17 cellular contexts compared by ENCODE assay signal in genomic region chr11:88626216-88626615, GRCh38.
DNase-seq lines count a peak whose midpoint lies in the region; ATAC-seq and TF ChIP-seq lines count a peak whose summit lies in the region.
"Had no signal": no experiment of that assay in that cellular context is flagged by ENCODE, and none has a peak within 500 bp of the region (broad histone marks: within the 10 kb centered on the region; RNA-seq: fewer than 3 reads in every experiment).

No MANE protein-coding gene starts in this region.

- BruUV-seq in IMR-90 (replicated peaks; lab: Mats Ljungman, UMichigan), result no TSS peak

- no peak overlapping the region for H3K4ac ChIP-seq in IMR-90 (ENCODE audit: low read depth, low read length)

- H2AFZ ChIP-seq in ACC112 (ENCODE audit: low read length, unreplicated experiment) (peak overlapping the region; percentile 52), IMR-90 (replicated peaks; ENCODE audit: low read length, poor library complexity) (no peak overlapping the region), osteoblast (ENCODE audit: low read length) (no peak overlapping the region)

- intact Hi-C loops in IMR-90 (cut with micrococcal nuclease) (loop anchor here (5.0 kb wide), 1 partner anchor 224 kb away; no protein-coding TSS in a partner anchor), uterus (cut with DNase I; ENCODE audit: low total_unique reads) (no loop called here)

- H3K79me1 ChIP-seq in IMR-90 (ENCODE audit: low read depth in 1 of 2, low read length in 2 of 2), result no peaks in the 10 kb centered on the region

- H2BK15ac ChIP-seq in IMR-90 (ENCODE audit: low read depth, low read length), result no peak overlapping the region

- H2AK9ac ChIP-seq in IMR-90 (replicated peaks; ENCODE audit: low read depth, low read length, poor library complexity), result no peak overlapping the region

- H3K9me1 ChIP-seq in IMR-90 (ENCODE audit: insufficient read depth, low read length), result no peaks in the 10 kb centered on the region

- H4K20me1 ChIP-seq in IMR-90 (ENCODE audit: insufficient read depth, low read length), result no peaks in the 10 kb centered on the region
- no peaks in the 10 kb centered on the region for H4K20me1 ChIP-seq in osteoblast (ENCODE audit: insufficient read depth, low read length)

- no CpG with 5 or more reads among the region's 4 CpGs for WGBS in IMR-90 (ENCODE audit: extremely low coverage in 2 of 2, insufficient read length in 1 of 2), 2 experiments

- H3K9me3 ChIP-seq in IMR-90 (ENCODE audit: control insufficient read depth, insufficient read depth, low read length) (no peaks in the 10 kb centered on the region), osteoblast (ENCODE audit: low read depth, low read length) (no peaks in the 10 kb centered on the region), uterus (no peaks in the 10 kb centered on the region)
- H3K9me3 ChIP-seq: BE2C had no signal

- no peak for TF ChIP-seq RAD21 in IMR-90 (IDR thresholded peaks at IDR 0.05; ENCODE audit: low read length)

- peak overlapping the region; percentile 10; the same call in 1 of the 2 replicates for H3K4me3 ChIP-seq in ACC112 (ENCODE audit: low read depth, low read length)
- no peak overlapping the region for H3K4me3 ChIP-seq in IMR-90 (ENCODE audit: insufficient read depth, low read depth, low read length)
- H3K4me3 ChIP-seq in choroid plexus epithelial cell (ENCODE audit: low read depth, low read length), result no peak overlapping the region
- H3K4me3 ChIP-seq in osteoblast (ENCODE audit: insufficient read depth, low read length), result no peak overlapping the region
- H3K4me3 ChIP-seq in uterus, result no peak overlapping the region

- no peak overlapping the region for H2BK20ac ChIP-seq in IMR-90 (ENCODE audit: low read depth, low read length)

- no peak overlapping the region for H3K27ac ChIP-seq in ACC112 (ENCODE audit: low read depth, low read length)
- peak overlapping the region; percentile 32; the same call in 1 of the 2 replicates for H3K27ac ChIP-seq in IMR-90 (ENCODE audit: insufficient read depth, low read length)
- no peak overlapping the region for H3K27ac ChIP-seq in osteoblast (ENCODE audit: low read depth, low read length)
- no peak overlapping the region for H3K27ac ChIP-seq in uterus
- H3K27ac ChIP-seq: 22Rv1 had no signal

- peak overlapping the region; percentile 31 for H2BK5ac ChIP-seq in IMR-90 (ENCODE audit: low read depth, low read length, poor library complexity, severe bottlenecking)

- H3K4me2 ChIP-seq in IMR-90 (ENCODE audit: low read depth, low read length) (peak overlapping the region; percentile 84), osteoblast (ENCODE audit: insufficient read depth, low read length) (peak overlapping the region; percentile 14)

- peaks cover 5% of the 10 kb centered on the region for H3K4me1 ChIP-seq in ACC112 (ENCODE audit: control insufficient read depth, insufficient read depth, low read length, unreplicated experiment)
- peaks cover 7% of the 10 kb centered on the region for H3K4me1 ChIP-seq in IMR-90 (ENCODE audit: control insufficient read depth, insufficient read depth, low read length)
- H3K4me1 ChIP-seq in osteoblast (ENCODE audit: insufficient read depth, low read length), result no peaks in the 10 kb centered on the region
- H3K4me1 ChIP-seq in uterus, result no peaks in the 10 kb centered on the region
- H3K4me1 ChIP-seq: BE2C had no signal

- TF ChIP-seq CTCF in IMR-90 (conservative IDR thresholded peaks at IDR 0.05; ENCODE audit: low read depth, low read length) (no peak), choroid plexus epithelial cell (conservative IDR thresholded peaks at IDR 0.05; ENCODE audit: low read depth, low read length) (no peak), osteoblast (IDR thresholded peaks at IDR 0.05; ENCODE audit: extremely low read depth, low read depth, low read length) (no peak), uterus (IDR thresholded peaks at IDR 0.05) (no peak)

- H3K56ac ChIP-seq in IMR-90 (ENCODE audit: extremely low read depth, insufficient read depth, low read length), result no peak overlapping the region

- H3K14ac ChIP-seq in IMR-90 (replicated peaks; ENCODE audit: low read depth, low read length), result no peak overlapping the region

- H4K5ac ChIP-seq in IMR-90 (ENCODE audit: low read depth, low read length), result no peak overlapping the region

- in situ Hi-C loops in IMR-90 (cut with MboI; ENCODE audit: low sequenced_read_pairs), result no loop called here

- TF ChIP-seq POLR2A in IMR-90 (IDR thresholded peaks at IDR 0.05; ENCODE audit: low read depth, low read length), result no peak
- no peak for TF ChIP-seq POLR2A in uterus (IDR thresholded peaks at IDR 0.05)

- H2AK5ac ChIP-seq in IMR-90 (ENCODE audit: low read depth, low read length), result no peak overlapping the region

- no peak overlapping the region for H4K91ac ChIP-seq in IMR-90 (ENCODE audit: insufficient read depth, low read depth, low read length)

- peak; percentile 52 for DNase-seq in IMR-90
- peak; percentile 6 for DNase-seq in choroid plexus epithelial cell (ENCODE audit: low read depth)
- DNase-seq in osteoblast (ENCODE audit: insufficient read length, low spot score, missing footprints), result no peak
- DNase-seq in uterus, result no peak
- DNase-seq in GOT3 (lab: John Stamatoyannopoulos, UW), result no peak
- DNase-seq in stimulated activated CD4-positive, alpha-beta T cell treated with anti-CD3 and anti-CD28 coated beads, Interleukin-1b, Interleukin-23, amount 100 ng/mL, for 48 hours, result no peak
- DNase-seq: BE2C; C1 segment of cervical spinal cord; CD4-positive, CD25-positive, alpha-beta regulatory T cell; CD8-positive, alpha-beta memory T cell; COR-L47; DMS 273 treated with DMSO at 0.1 percent for 48 hours; GF-D8; H9 had no signal

- no peak overlapping the region for H4K8ac ChIP-seq in IMR-90 (ENCODE audit: low read depth in 2 of 2, low read length in 2 of 2)

- no peaks in the 10 kb centered on the region for H3K79me2 ChIP-seq in ACC112 (ENCODE audit: control insufficient read depth, insufficient read depth, low read length, unreplicated experiment)
- H3K79me2 ChIP-seq in osteoblast (ENCODE audit: insufficient read depth, low read length), result no peaks in the 10 kb centered on the region

- no peak overlapping the region for H2BK120ac ChIP-seq in IMR-90 (ENCODE audit: low read depth, low read length)

- CTCF ChIA-PET in IMR-90 (lab: Yijun Ruan, JAX), result no interaction called here

- dilution Hi-C loops in IMR-90 (cut with HindIII; ENCODE audit: low sequenced_read_pairs, unreplicated experiment), result no loop called here

- no peak overlapping the region for H3K9ac ChIP-seq in IMR-90 (ENCODE audit: low read depth, low read length)

- H3K23ac ChIP-seq in IMR-90 (ENCODE audit: low read depth, low read length), result no peak overlapping the region

- POLR2A ChIA-PET in IMR-90 (lab: Charles Lee; ENCODE audit: unreplicated experiment), result no interaction called here

- peak overlapping the region; percentile 58; the same call in 1 of the 2 replicates for H3K18ac ChIP-seq in IMR-90 (ENCODE audit: low read depth, low read length)

- ATAC-seq in IMR-90 (ENCODE audit: low read depth), result peak; percentile 77
- ATAC-seq: HepG2 had no signal

- H3K27me3 ChIP-seq in ACC112 (ENCODE audit: insufficient read depth, low read length) (no peaks in the 10 kb centered on the region), IMR-90 (ENCODE audit: control insufficient read depth, insufficient read depth, low read length) (no peaks in the 10 kb centered on the region), osteoblast (ENCODE audit: insufficient read depth, low read length) (no peaks in the 10 kb centered on the region), uterus (no peaks in the 10 kb centered on the region)
- H3K27me3 ChIP-seq: BE2C had no signal

- no peaks in the 10 kb centered on the region for H3K36me3 ChIP-seq in ACC112 (ENCODE audit: insufficient read depth, low read length)
- no peaks in the 10 kb centered on the region for H3K36me3 ChIP-seq in IMR-90 (ENCODE audit: control insufficient read depth, insufficient read depth, low read length)
- no peaks in the 10 kb centered on the region for H3K36me3 ChIP-seq in osteoblast (ENCODE audit: insufficient read depth, low read length)
- no peaks in the 10 kb centered on the region for H3K36me3 ChIP-seq in uterus
- H3K36me3 ChIP-seq: BE2C had no signal

TF ChIP-seq in IMR-90, 13 proteins besides CTCF, POLR2A, EP300 and RAD21:
- no peak for TF ChIP-seq CHD1 (IDR thresholded peaks at IDR 0.05; ENCODE audit: low read depth, low read length)
- TF ChIP-seq CEBPB (IDR thresholded peaks at IDR 0.05; ENCODE audit: low read depth, low read length), result no peak
- TF ChIP-seq BHLHE40 (IDR thresholded peaks at IDR 0.05; ENCODE audit: low read depth, low read length), result no peak
- no peak for TF ChIP-seq RCOR1 (IDR thresholded peaks at IDR 0.05; ENCODE audit: insufficient replicate concordance, low read length)
- TF ChIP-seq USF2 (IDR thresholded peaks at IDR 0.05; ENCODE audit: low read depth, low read length), result no peak
- TF ChIP-seq RFX5 (IDR thresholded peaks at IDR 0.05; ENCODE audit: low read depth, low read length), result no peak
- no peak for TF ChIP-seq SMC3 (IDR thresholded peaks at IDR 0.05; ENCODE audit: low read depth, low read length)
- no peak for TF ChIP-seq NFE2L2 (IDR thresholded peaks at IDR 0.05; ENCODE audit: low read depth, low read length)
- no peak for TF ChIP-seq MXI1 (IDR thresholded peaks at IDR 0.05; ENCODE audit: borderline replicate concordance, low read depth, low read length)
- no peak for TF ChIP-seq MAZ (IDR thresholded peaks at IDR 0.05; ENCODE audit: borderline replicate concordance, low read depth, low read length)
- TF ChIP-seq FOS (IDR thresholded peaks at IDR 0.05; ENCODE audit: low read depth, low read length), result no peak
- TF ChIP-seq ELK1 (IDR thresholded peaks at IDR 0.05; ENCODE audit: borderline replicate concordance, low read depth, low read length), result no peak
- TF ChIP-seq MAFK (IDR thresholded peaks at IDR 0.05; ENCODE audit: low read depth, low read length), result no peak

Comparison
In these comparisons a context has a peak if more than half of its experiments do, and no peak if none do; other contexts are left out.
1. DNase-seq: peak in IMR-90 (single experiment) and choroid plexus epithelial cell (single experiment); none in osteoblast (single experiment), uterus (0 of 2), GOT3 (single experiment) and stimulated activated CD4-positive, alpha-beta T cell treated with anti-CD3 and anti-CD28 coated beads, Interleukin-1b, Interleukin-23, amount 100 ng/mL, for 48 hours (single experiment).